Comparison of ENCODE assay signal across 9 cellular contexts in the genomic region with DNA sequence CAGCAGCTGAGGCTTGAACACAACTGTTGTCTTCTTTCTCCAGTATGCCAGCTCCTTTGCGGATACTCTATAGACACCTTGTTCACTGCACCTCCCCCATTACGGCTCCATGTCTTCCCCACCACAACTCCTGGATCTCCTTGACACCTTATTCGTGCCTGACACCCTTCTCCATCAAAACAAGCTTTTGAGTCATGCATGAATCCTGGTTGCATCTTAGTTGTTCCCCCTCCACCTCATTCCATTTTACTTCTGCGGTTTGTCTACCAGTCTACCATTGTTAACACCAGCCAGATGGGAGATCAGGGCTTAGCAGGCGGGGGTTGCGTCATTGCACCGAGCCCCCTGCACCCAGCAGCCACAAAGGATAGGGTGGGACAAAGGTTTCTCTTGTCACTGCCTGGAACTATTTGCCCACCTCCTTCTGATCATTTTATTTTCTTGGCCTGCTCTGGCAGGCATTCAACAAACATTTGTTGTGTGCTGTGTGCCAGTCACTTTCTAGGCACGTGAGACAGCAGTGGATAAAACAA.
DNase-seq lines count a peak whose midpoint lies in the region; ATAC-seq and TF ChIP-seq lines count a peak whose summit lies in the region.
"Had no signal": no experiment of that assay in that cellular context is flagged by ENCODE, and none has a peak within 500 bp of the region (broad histone marks: within the 10 kb centered on the region; RNA-seq: fewer than 3 reads in every experiment).

No MANE protein-coding gene starts in this region.

- no peak for DNase-seq in central memory CD8-positive, alpha-beta T cell (ENCODE audit: low spot score in 2 of 2)
- DNase-seq in stimulated activated CD4-positive, alpha-beta T cell treated with anti-CD3 and anti-CD28 coated beads, Interleukin-2, amount 100 ng/mL, for 48 hours = no peak
- no peak for DNase-seq in NCI-H1092 (lab: John Stamatoyannopoulos, UW)
- DNase-seq: GF-D8 had no signal

- H3K4me3 ChIP-seq in BLaER1 = no peak overlapping the region

- peak overlapping the region; percentile 99 for H3K27ac Mint-ChIP-seq in central memory CD8-positive, alpha-beta T cell (ENCODE audit: low read depth)
- H3K27ac Mint-ChIP-seq in nephron = peak overlapping the region; percentile 99 to 100 (median 99)

- no peaks in the 10 kb centered on the region for H3K9me3 ChIP-seq in BLaER1
- no peaks in the 10 kb centered on the region for H3K9me3 ChIP-seq in KOPT-K1 (ENCODE audit: insufficient read depth, low read length, poor library complexity, severe bottlenecking)

- 0 out of 2 replicates have a peak, but pooled peaks cover 3% of the 10 kb centered on the region for H3K27me3 ChIP-seq in BLaER1

- peak overlapping the region; percentile 91 for H3K4me3 Mint-ChIP-seq in central memory CD8-positive, alpha-beta T cell
- H3K4me3 Mint-ChIP-seq in nephron = peak overlapping the region in 2 of 3 experiments; percentile 9 to 94

- H3K9ac ChIP-seq in BLaER1 = no peak overlapping the region

- peaks cover 62% of the 10 kb centered on the region for H3K36me3 ChIP-seq in BLaER1
- peaks cover 65% of the 10 kb centered on the region for H3K36me3 ChIP-seq in KOPT-K1 (ENCODE audit: insufficient read depth, low read length)

- no peaks in the 10 kb centered on the region for H3K9me3 Mint-ChIP-seq in central memory CD8-positive, alpha-beta T cell
- no peaks in the 10 kb centered on the region for H3K9me3 Mint-ChIP-seq in nephron

- no peaks in the 10 kb centered on the region for H3K27me3 Mint-ChIP-seq in central memory CD8-positive, alpha-beta T cell
- no peaks in the 10 kb centered on the region for H3K27me3 Mint-ChIP-seq in nephron (ENCODE audit: low read depth)

- H3K27ac ChIP-seq in BLaER1 (no peak overlapping the region), KOPT-K1 (ENCODE audit: low read depth, low read length, poor library complexity, severe bottlenecking) (peak overlapping the region; percentile 62)

- H3K4me2 ChIP-seq in BLaER1 = peak overlapping the region; percentile 80

- H3K4me1 Mint-ChIP-seq in central memory CD8-positive, alpha-beta T cell = peaks cover 38% of the 10 kb centered on the region
- peaks cover 32% of the 10 kb centered on the region for H3K4me1 Mint-ChIP-seq in nephron

- no peak for ATAC-seq in central memory CD8-positive, alpha-beta T cell (replicated peaks; ENCODE audit: extremely low read depth, poor library complexity, severe bottlenecking)
- ATAC-seq in HG02571 (IDR thresholded peaks at IDR 0.05; ENCODE audit: unreplicated experiment) (no peak), GM21423 (IDR thresholded peaks at IDR 0.05; ENCODE audit: unreplicated experiment) (no peak)

- peaks cover 39% of the 10 kb centered on the region for H3K4me1 ChIP-seq in BLaER1

- peaks cover 38% of the 10 kb centered on the region for H3K36me3 Mint-ChIP-seq in central memory CD8-positive, alpha-beta T cell (ENCODE audit: insufficient read depth)
- peaks cover 55% of the 10 kb centered on the region for H3K36me3 Mint-ChIP-seq in nephron (ENCODE audit: low read depth)

- H4K20me1 ChIP-seq in BLaER1 = peaks cover 90% of the 10 kb centered on the region

- TF ChIP-seq CTCF in nephron (IDR thresholded peaks at IDR 0.05; ENCODE audit: unreplicated experiment in 3 of 3) = no peak
